ENCODE assay signal across 24 cellular contexts in genomic region chr9:87180361-87180760, GRCh38.
"Had no signal": no experiment of that assay in that cellular context is flagged by ENCODE, and none has a peak within 500 bp of the region (broad histone marks: within the 10 kb centered on the region; RNA-seq: fewer than 3 reads in every experiment).

No MANE protein-coding gene starts in this region.

- H3K4me3 ChIP-seq: dorsolateral prefrontal cortex, gastrocnemius medialis, left ventricle myocardium inferior, thyroid gland, uterus had no signal

- H3K27ac ChIP-seq: brain microvascular endothelial cell, dorsolateral prefrontal cortex, gastrocnemius medialis, left ventricle myocardium inferior, parathyroid adenoma, thyroid gland, uterus had no signal

- H3K36me3 ChIP-seq: brain microvascular endothelial cell, gastrocnemius medialis, left ventricle myocardium inferior, thyroid gland, uterus had no signal

- H2AFZ ChIP-seq: parathyroid adenoma had no signal

- DNase-seq: activated CD4-positive, alpha-beta T cell treated with anti-CD3 and anti-CD28 coated beads for 48 hours; activated CD4-positive, CD25-positive, alpha-beta regulatory T cell; activated CD8-positive, alpha-beta T cell treated with anti-CD3 and anti-CD28 coated beads for 36 hours; activated naive CD4-positive, alpha-beta T cell treated with anti-CD3 and anti-CD28 coated beads for 36 hours; activated naive CD8-positive, alpha-beta T cell treated with anti-CD3 and anti-CD28 coated beads, Interleukin-2, amount 50 U/mL, for 24 hours; activated T-cell treated with anti-CD3 and anti-CD28 coated beads, Interleukin-2, amount 50 U/mL, for 4 hours; anterior cingulate cortex; central memory CD4-positive, alpha-beta T cell; dorsolateral prefrontal cortex; gastrocnemius medialis; head of caudate nucleus; kidney glomerular epithelial cell; left ventricle myocardium inferior; naive thymus-derived CD8-positive, alpha-beta T cell; stimulated activated CD4-positive, alpha-beta T cell treated with anti-CD3 and anti-CD28 coated beads, Interleukin-12 subunit alpha, Interleukin-12 subunit beta, amount 100 ng/mL, for 4 hours; stimulated activated CD4-positive, alpha-beta T cell treated with anti-CD3 and anti-CD28 coated beads, Interleukin-1b, Interleukin-23, amount 100 ng/mL, for 48 hours; stimulated activated CD8-positive, alpha-beta memory T cell treated with anti-CD3 and anti-CD28 coated beads, Interleukin-4, amount 100 ng/mL, for 48 hours; stimulated activated naive CD4-positive, alpha-beta T cell; thyroid gland; uterus had no signal

- H3K36me3 Mint-ChIP-seq: memory B cell; naive thymus-derived CD8-positive, alpha-beta T cell had no signal

- H3K4me3 Mint-ChIP-seq: activated CD8-positive, alpha-beta T cell treated with anti-CD3 and anti-CD28 coated beads for 36 hours; activated naive CD4-positive, alpha-beta T cell treated with anti-CD3 and anti-CD28 coated beads for 36 hours; activated naive CD8-positive, alpha-beta T cell treated with anti-CD3 and anti-CD28 coated beads, Interleukin-2, amount 50 U/mL, for 24 hours; activated T-cell treated with anti-CD3 and anti-CD28 coated beads, Interleukin-2, amount 50 U/mL, for 4 hours; memory B cell; naive thymus-derived CD8-positive, alpha-beta T cell had no signal

- H3K9ac ChIP-seq: parathyroid adenoma had no signal

- H3K27ac Mint-ChIP-seq: activated CD8-positive, alpha-beta T cell treated with anti-CD3 and anti-CD28 coated beads for 36 hours; activated naive CD4-positive, alpha-beta T cell treated with anti-CD3 and anti-CD28 coated beads for 36 hours; activated naive CD8-positive, alpha-beta T cell treated with anti-CD3 and anti-CD28 coated beads, Interleukin-2, amount 50 U/mL, for 24 hours; memory B cell; naive thymus-derived CD8-positive, alpha-beta T cell had no signal

- H3K4me1 Mint-ChIP-seq: activated naive CD8-positive, alpha-beta T cell treated with anti-CD3 and anti-CD28 coated beads, Interleukin-2, amount 50 U/mL, for 24 hours; memory B cell; naive thymus-derived CD8-positive, alpha-beta T cell had no signal

- H3K4me1 ChIP-seq: parathyroid adenoma, thyroid gland, uterus had no signal

- H3K9me3 ChIP-seq: gastrocnemius medialis, thyroid gland had no signal

- ATAC-seq: activated CD8-positive, alpha-beta T cell treated with anti-CD3 and anti-CD28 coated beads for 36 hours; activated naive CD8-positive, alpha-beta T cell treated with anti-CD3 and anti-CD28 coated beads, Interleukin-2, amount 50 U/mL, for 24 hours; activated T-cell treated with anti-CD3 and anti-CD28 coated beads, Interleukin-2, amount 50 U/mL, for 4 hours; naive thymus-derived CD8-positive, alpha-beta T cell; sciatic nerve had no signal

- H3K79me2 ChIP-seq: parathyroid adenoma had no signal

- H3K27me3 ChIP-seq: brain microvascular endothelial cell, dorsolateral prefrontal cortex, gastrocnemius medialis, thyroid gland, uterus had no signal

- H3K27me3 Mint-ChIP-seq: activated CD8-positive, alpha-beta T cell treated with anti-CD3 and anti-CD28 coated beads for 36 hours; activated naive CD8-positive, alpha-beta T cell treated with anti-CD3 and anti-CD28 coated beads, Interleukin-2, amount 50 U/mL, for 24 hours; memory B cell had no signal
